Comparison of ENCODE assay signal across 21 cellular contexts in the genomic region with DNA sequence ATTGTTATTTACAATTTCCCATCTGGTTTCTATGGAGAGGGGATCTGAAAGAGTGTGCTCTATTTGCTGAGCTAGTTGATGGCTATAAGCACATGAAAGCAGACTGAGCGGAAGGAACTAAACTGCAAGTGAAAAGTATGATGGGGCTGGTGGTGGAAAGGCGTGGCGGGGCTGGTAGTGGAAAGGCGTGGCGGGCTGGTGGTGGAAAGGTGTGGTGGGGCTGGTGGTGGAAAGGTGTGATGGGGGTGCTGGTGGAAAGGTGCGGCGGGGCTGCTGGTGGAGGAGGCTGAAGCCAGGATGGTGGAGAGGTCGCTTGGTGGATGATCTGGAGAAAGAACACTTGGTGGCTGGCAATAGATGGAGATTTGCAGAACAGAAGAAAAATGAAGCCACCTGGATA.
DNase-seq lines count a peak whose midpoint lies in the region; ATAC-seq and TF ChIP-seq lines count a peak whose summit lies in the region.
"Had no signal": no experiment of that assay in that cellular context is flagged by ENCODE, and none has a peak within 500 bp of the region (broad histone marks: within the 10 kb centered on the region; RNA-seq: fewer than 3 reads in every experiment).

No MANE protein-coding gene starts in this region.

- no peak overlapping the region for H4K91ac ChIP-seq in neuronal stem cell (ENCODE audit: low read depth, low read length, poor library complexity)

- H3K9me3 ChIP-seq in neuronal stem cell (replicated peaks in 1 of 2; ENCODE audit: control insufficient read depth in 2 of 2, insufficient read depth in 1 of 2, low read depth in 1 of 2, low read length in 2 of 2), result peaks cover 0 to 5% of the 10 kb centered on the region in 2 donors
- H3K9me3 ChIP-seq in breast epithelium, result no peaks in the 10 kb centered on the region
- H3K9me3 ChIP-seq: BE2C, Caco-2 had no signal

- no peak for TF ChIP-seq CTCF in chondrocyte (IDR thresholded peaks at IDR 0.05)
- no peak for TF ChIP-seq CTCF in breast epithelium (IDR thresholded peaks at IDR 0.05)

- peaks cover 17% of the 10 kb centered on the region for H3K4me1 Mint-ChIP-seq in chondrocyte (ENCODE audit: low read depth)
- peaks cover 15% of the 10 kb centered on the region for H3K4me1 Mint-ChIP-seq in dendritic cell treated with granulocyte-macrophage colony-stimulating factor and Interleukin-4, amounts not matched to agents 40 ng/mL and 50 ng/mL, for 4 days (ENCODE audit: low read depth)
- H3K4me1 Mint-ChIP-seq in activated CD4-positive, alpha-beta memory T cell treated with anti-CD3 and anti-CD28 coated beads for 36 hours (ENCODE audit: low read depth), result no peaks in the 10 kb centered on the region
- H3K4me1 Mint-ChIP-seq: CD4-positive, CD25-positive, alpha-beta regulatory T cell had no signal

- H3K36me3 ChIP-seq in neuronal stem cell (replicated peaks in 1 of 2; ENCODE audit: control insufficient read depth in 2 of 2, insufficient read depth in 2 of 2, low read length in 2 of 2) (no peaks in the 10 kb centered on the region), breast epithelium (no peaks in the 10 kb centered on the region)
- H3K36me3 ChIP-seq: BE2C, BLaER1 had no signal

- H3K27me3 Mint-ChIP-seq in chondrocyte (ENCODE audit: low read depth), result no peaks in the 10 kb centered on the region
- H3K27me3 Mint-ChIP-seq in dendritic cell treated with granulocyte-macrophage colony-stimulating factor and Interleukin-4, amounts not matched to agents 40 ng/mL and 50 ng/mL, for 4 days, result peaks cover 3% of the 10 kb centered on the region
- H3K27me3 Mint-ChIP-seq in activated CD4-positive, alpha-beta memory T cell treated with anti-CD3 and anti-CD28 coated beads for 36 hours, result peaks cover under 1% of the 10 kb centered on the region
- H3K27me3 Mint-ChIP-seq: CD8-positive, alpha-beta memory T cell had no signal

- no peak overlapping the region for H4K8ac ChIP-seq in neuronal stem cell (ENCODE audit: low read depth, low read length)

- intact Hi-C loops in dendritic cell treated with granulocyte-macrophage colony-stimulating factor and Interleukin-4, amounts not matched to agents 40 ng/mL and 50 ng/mL, for 4 days (cut with micrococcal nuclease), result no loop called here
- intact Hi-C loops in left colon (cut with DNase I, micrococcal nuclease), result no loop called here
- intact Hi-C loops in breast epithelium (cut with DNase I; ENCODE audit: low total_unique reads), result loop anchor here (10.0 kb wide), 1 partner anchor 1767 kb away; no protein-coding TSS in a partner anchor
- intact Hi-C loops in activated CD4-positive, alpha-beta memory T cell treated with anti-CD3 and anti-CD28 coated beads for 36 hours (cut with micrococcal nuclease), result no loop called here

- H2BK120ac ChIP-seq in neuronal stem cell (ENCODE audit: low read depth, low read length), result no peak overlapping the region

- H2BK15ac ChIP-seq in neuronal stem cell (ENCODE audit: low read length), result no peak overlapping the region

- no peaks in the 10 kb centered on the region for H3K4me1 ChIP-seq in neuronal stem cell (ENCODE audit: control insufficient read depth in 2 of 2, insufficient read depth in 1 of 2, low read depth in 1 of 2, low read length in 2 of 2)
- no peaks in the 10 kb centered on the region for H3K4me1 ChIP-seq in breast epithelium
- H3K4me1 ChIP-seq: BE2C, BLaER1, Caco-2 had no signal

- H3K4me3 ChIP-seq in neuronal stem cell (ENCODE audit: low read length in 2 of 2) (no peak overlapping the region), breast epithelium (no peak overlapping the region)
- H3K4me3 ChIP-seq: BLaER1 had no signal

- no peak overlapping the region for H2BK12ac ChIP-seq in neuronal stem cell (ENCODE audit: low read length)

- peak; percentile 82 for DNase-seq in chondrocyte (ENCODE audit: low spot score)
- peak in 1 of 2 donors; percentile 26 for DNase-seq in left colon
- DNase-seq in neuronal stem cell (ENCODE audit: low spot score), result no peak
- DNase-seq in breast epithelium (ENCODE audit: low spot score in 2 of 2), result no peak
- no peak for DNase-seq in activated CD4-positive, alpha-beta memory T cell treated with anti-CD3 and anti-CD28 coated beads for 36 hours
- DNase-seq in retina, result no peak
- DNase-seq: 8988T; ACHN; BE2C; C1 segment of cervical spinal cord; Caco-2; Calu3; CD4-positive, alpha-beta memory T cell; CD4-positive, CD25-positive, alpha-beta regulatory T cell; CD8-positive, alpha-beta memory T cell; DMS79 treated with DMSO at 0.1 percent for 48 hours; GF-D8 had no signal

- WGBS in neuronal stem cell (ENCODE audit: extremely low coverage in 2 of 2, insufficient read length in 2 of 2, insufficient replicate concordance in 1 of 2), 2 donors, result no CpG with 5 or more reads among the region's 8 CpGs

- no peak overlapping the region for H3K4ac ChIP-seq in neuronal stem cell (ENCODE audit: low read length)

- H3K27ac ChIP-seq in neuronal stem cell (replicated peaks; ENCODE audit: low read length), result no peak overlapping the region
- no peak overlapping the region for H3K27ac ChIP-seq in breast epithelium
- H3K27ac ChIP-seq: BLaER1 had no signal

- ATAC-seq in left colon, result peak; percentile 50
- no peak for ATAC-seq in HG03469 (IDR thresholded peaks at IDR 0.05; ENCODE audit: unreplicated experiment)

- H3K23ac ChIP-seq in neuronal stem cell (ENCODE audit: low read depth, low read length, poor library complexity), result peak overlapping the region; percentile 73

- H2BK5ac ChIP-seq in neuronal stem cell (ENCODE audit: low read length), result no peak overlapping the region

- H3K79me1 ChIP-seq in neuronal stem cell (ENCODE audit: low read depth, low read length), result no peaks in the 10 kb centered on the region

- H3K36me3 Mint-ChIP-seq in chondrocyte (ENCODE audit: low read depth), result no peaks in the 10 kb centered on the region
- H3K36me3 Mint-ChIP-seq in dendritic cell treated with granulocyte-macrophage colony-stimulating factor and Interleukin-4, amounts not matched to agents 40 ng/mL and 50 ng/mL, for 4 days (ENCODE audit: low read depth), result peaks cover 16% of the 10 kb centered on the region
- H3K36me3 Mint-ChIP-seq in activated CD4-positive, alpha-beta memory T cell treated with anti-CD3 and anti-CD28 coated beads for 36 hours, result no peaks in the 10 kb centered on the region
- H3K36me3 Mint-ChIP-seq: CD4-positive, alpha-beta memory T cell; CD4-positive, CD25-positive, alpha-beta regulatory T cell had no signal

- H3K27me3 ChIP-seq in neuronal stem cell (ENCODE audit: control insufficient read depth in 3 of 3, insufficient read depth in 3 of 3, low read depth in 1 of 3, low read length in 3 of 3), result no peaks in the 10 kb centered on the region
- no peaks in the 10 kb centered on the region for H3K27me3 ChIP-seq in breast epithelium
- H3K27me3 ChIP-seq: BE2C, BLaER1 had no signal

- CTCF ChIA-PET in activated CD4-positive, alpha-beta memory T cell treated with anti-CD3 and anti-CD28 coated beads for 36 hours (lab: Charles Lee), result no interaction called here

- no peak overlapping the region for H3K4me3 Mint-ChIP-seq in chondrocyte (ENCODE audit: unreplicated experiment)
- no peak overlapping the region for H3K4me3 Mint-ChIP-seq in dendritic cell treated with granulocyte-macrophage colony-stimulating factor and Interleukin-4, amounts not matched to agents 40 ng/mL and 50 ng/mL, for 4 days
- H3K4me3 Mint-ChIP-seq in activated CD4-positive, alpha-beta memory T cell treated with anti-CD3 and anti-CD28 coated beads for 36 hours, result no peak overlapping the region
- H3K4me3 Mint-ChIP-seq: CD14-positive monocyte; CD4-positive, CD25-positive, alpha-beta regulatory T cell; CD8-positive, alpha-beta memory T cell had no signal

- H3K27ac Mint-ChIP-seq in chondrocyte (ENCODE audit: unreplicated experiment), result no peak overlapping the region
- peak overlapping the region; percentile 16 for H3K27ac Mint-ChIP-seq in dendritic cell treated with granulocyte-macrophage colony-stimulating factor and Interleukin-4, amounts not matched to agents 40 ng/mL and 50 ng/mL, for 4 days
- no peak overlapping the region for H3K27ac Mint-ChIP-seq in activated CD4-positive, alpha-beta memory T cell treated with anti-CD3 and anti-CD28 coated beads for 36 hours
- H3K27ac Mint-ChIP-seq: CD14-positive monocyte; CD4-positive, alpha-beta memory T cell; CD4-positive, CD25-positive, alpha-beta regulatory T cell; CD8-positive, alpha-beta memory T cell had no signal

- H2AK5ac ChIP-seq in neuronal stem cell (ENCODE audit: low read depth, low read length), result no peak overlapping the region

- no peak overlapping the region for H2AFZ ChIP-seq in neuronal stem cell (ENCODE audit: low read length)

- no peaks in the 10 kb centered on the region for H3K9me3 Mint-ChIP-seq in chondrocyte (ENCODE audit: low read depth)
- H3K9me3 Mint-ChIP-seq in dendritic cell treated with granulocyte-macrophage colony-stimulating factor and Interleukin-4, amounts not matched to agents 40 ng/mL and 50 ng/mL, for 4 days, result no peaks in the 10 kb centered on the region
- no peaks in the 10 kb centered on the region for H3K9me3 Mint-ChIP-seq in activated CD4-positive, alpha-beta memory T cell treated with anti-CD3 and anti-CD28 coated beads for 36 hours
- H3K9me3 Mint-ChIP-seq: CD4-positive, CD25-positive, alpha-beta regulatory T cell; CD8-positive, alpha-beta memory T cell had no signal

- H3K9ac ChIP-seq in neuronal stem cell (ENCODE audit: low read depth, low read length, poor library complexity), result peak overlapping the region; percentile 21
- H3K9ac ChIP-seq: BLaER1 had no signal

- POLR2A ChIA-PET in activated CD4-positive, alpha-beta memory T cell treated with anti-CD3 and anti-CD28 coated beads for 36 hours (lab: Charles Lee), result no interaction called here

- no peak overlapping the region for H3K14ac ChIP-seq in neuronal stem cell (ENCODE audit: low read length)

- no peak overlapping the region for H3K18ac ChIP-seq in neuronal stem cell (ENCODE audit: low read length)

- no peak overlapping the region for H3K4me2 ChIP-seq in neuronal stem cell (ENCODE audit: insufficient read depth, low read length, poor library complexity, severe bottlenecking)
- H3K4me2 ChIP-seq: BLaER1 had no signal

- no peak for TF ChIP-seq POLR2A in breast epithelium (IDR thresholded peaks at IDR 0.05)
